ENCODE assay signal across 1 cellular context in the genomic region with DNA sequence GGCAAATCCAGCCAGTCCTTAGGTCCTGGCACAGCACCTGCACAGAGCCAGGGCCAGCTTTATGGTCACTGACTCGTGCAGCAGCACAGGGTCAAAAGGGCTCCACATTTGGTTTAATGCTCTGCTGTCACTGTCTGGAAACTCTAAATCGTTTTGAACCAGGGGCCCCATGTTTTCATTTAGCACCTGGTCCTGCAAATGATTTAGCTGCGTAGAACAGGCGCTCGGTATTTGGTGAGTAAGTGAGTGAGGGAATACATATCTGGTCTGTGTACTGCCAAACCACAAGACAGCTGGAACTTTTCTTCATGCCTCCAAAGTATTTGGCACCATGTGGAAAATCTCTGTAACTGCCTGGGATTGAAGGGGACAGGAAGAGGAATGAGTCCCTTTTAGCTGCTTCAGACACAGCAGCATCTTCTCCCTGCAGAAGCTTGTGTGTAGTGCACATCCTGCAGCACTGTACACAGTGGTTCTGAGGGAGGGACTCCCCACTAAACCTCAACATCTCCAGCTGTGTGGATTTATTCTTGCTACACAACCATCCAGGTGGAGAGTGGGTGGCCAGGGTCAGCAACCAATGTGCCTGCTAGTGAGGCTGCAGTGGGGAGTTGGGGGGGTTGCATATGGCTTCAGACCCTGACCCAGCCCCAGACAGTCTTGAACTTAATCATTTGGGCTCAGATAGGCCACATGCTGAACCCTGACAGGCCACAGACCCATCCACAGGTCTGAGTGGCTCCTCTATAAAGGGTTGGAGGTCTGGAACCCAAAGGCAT.
A peak's percentile ranks its signal among the peaks of the same experiment; 100 is the strongest.
TF ChIP-seq lines count a peak whose summit lies in the region.

No MANE protein-coding gene starts in this region.

TF ChIP-seq in SK-N-SH, 30 proteins besides CTCF, POLR2A, EP300 and RAD21 (continued from another document):
- TF ChIP-seq, protein P1, sequence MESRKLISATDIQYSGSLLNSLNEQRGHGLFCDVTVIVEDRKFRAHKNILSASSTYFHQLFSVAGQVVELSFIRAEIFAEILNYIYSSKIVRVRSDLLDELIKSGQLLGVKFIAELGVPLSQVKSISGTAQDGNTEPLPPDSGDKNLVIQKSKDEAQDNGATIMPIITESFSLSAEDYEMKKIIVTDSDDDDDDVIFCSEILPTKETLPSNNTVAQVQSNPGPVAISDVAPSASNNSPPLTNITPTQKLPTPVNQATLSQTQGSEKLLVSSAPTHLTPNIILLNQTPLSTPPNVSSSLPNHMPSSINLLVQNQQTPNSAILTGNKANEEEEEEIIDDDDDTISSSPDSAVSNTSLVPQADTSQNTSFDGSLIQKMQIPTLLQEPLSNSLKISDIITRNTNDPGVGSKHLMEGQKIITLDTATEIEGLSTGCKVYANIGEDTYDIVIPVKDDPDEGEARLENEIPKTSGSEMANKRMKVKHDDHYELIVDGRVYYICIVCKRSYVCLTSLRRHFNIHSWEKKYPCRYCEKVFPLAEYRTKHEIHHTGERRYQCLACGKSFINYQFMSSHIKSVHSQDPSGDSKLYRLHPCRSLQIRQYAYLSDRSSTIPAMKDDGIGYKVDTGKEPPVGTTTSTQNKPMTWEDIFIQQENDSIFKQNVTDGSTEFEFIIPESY (IDR thresholded peaks at IDR 0.05; ENCODE audit: borderline replicate concordance, low read depth), result peak; percentile 81; the same call in 1 of the 2 replicates
- TF ChIP-seq ELF1 (IDR thresholded peaks at IDR 0.05) (0 out of 2 replicates have a peak, but pooled peaks have one; percentile 6), FOXM1 (IDR thresholded peaks at IDR 0.05; ENCODE audit: low read depth) (0 out of 2 replicates have a peak, but pooled peaks have one; percentile 48), NFIC (IDR thresholded peaks at IDR 0.05; ENCODE audit: borderline replicate concordance) (peak; percentile 99), GABPA (IDR thresholded peaks at IDR 0.05; ENCODE audit: low read depth) (0 out of 2 replicates have a peak, but pooled peaks have one; percentile 23), MAX (IDR thresholded peaks at IDR 0.05; ENCODE audit: low read depth) (no peak), FOXJ3 (CRISPR knock-in tag; IDR thresholded peaks at IDR 0.05) (no peak)
- TF ChIP-seq, protein P2, sequence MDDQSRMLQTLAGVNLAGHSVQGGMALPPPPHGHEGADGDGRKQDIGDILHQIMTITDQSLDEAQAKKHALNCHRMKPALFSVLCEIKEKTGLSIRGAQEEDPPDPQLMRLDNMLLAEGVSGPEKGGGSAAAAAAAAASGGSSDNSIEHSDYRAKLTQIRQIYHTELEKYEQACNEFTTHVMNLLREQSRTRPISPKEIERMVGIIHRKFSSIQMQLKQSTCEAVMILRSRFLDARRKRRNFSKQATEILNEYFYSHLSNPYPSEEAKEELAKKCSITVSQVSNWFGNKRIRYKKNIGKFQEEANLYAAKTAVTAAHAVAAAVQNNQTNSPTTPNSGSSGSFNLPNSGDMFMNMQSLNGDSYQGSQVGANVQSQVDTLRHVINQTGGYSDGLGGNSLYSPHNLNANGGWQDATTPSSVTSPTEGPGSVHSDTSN (IDR thresholded peaks at IDR 0.05), result peak; percentile 98
